Comparison of ENCODE assay signal across 2 cellular contexts in genomic region chr10:119308089-119308488, GRCh38.
TF ChIP-seq lines count a peak whose summit lies in the region.

No MANE protein-coding gene starts in this region.

TF ChIP-seq in IMR-90, 13 proteins besides CTCF, POLR2A, EP300 and RAD21:
- TF ChIP-seq NFE2L2 (IDR thresholded peaks at IDR 0.05; ENCODE audit: low read depth, low read length) (no peak), MAFK (IDR thresholded peaks at IDR 0.05; ENCODE audit: low read depth, low read length) (no peak), RCOR1 (IDR thresholded peaks at IDR 0.05; ENCODE audit: insufficient replicate concordance, low read length) (no peak), CHD1 (IDR thresholded peaks at IDR 0.05; ENCODE audit: low read depth, low read length) (no peak), CEBPB (IDR thresholded peaks at IDR 0.05; ENCODE audit: low read depth, low read length) (no peak), RFX5 (IDR thresholded peaks at IDR 0.05; ENCODE audit: low read depth, low read length) (no peak), ELK1 (IDR thresholded peaks at IDR 0.05; ENCODE audit: borderline replicate concordance, low read depth, low read length) (no peak)
TF ChIP-seq in IMR-90: peak in this region for 0.

TF ChIP-seq in SK-N-SH, 30 proteins besides CTCF, POLR2A, EP300 and RAD21:
- TF ChIP-seq MEF2A (IDR thresholded peaks at IDR 0.05; ENCODE audit: borderline replicate concordance, low read depth) (no peak), ELF1 (IDR thresholded peaks at IDR 0.05) (no peak)
TF ChIP-seq in SK-N-SH: peak in this region for 0.
